ENCODE assay signal across 27 cellular contexts in genomic region chr7:122846591-122846990, GRCh38. TPM values are rescaled to one million over a fixed set of nuclear protein-coding genes. Genes with fewer than 3 reads are reported as not detected.
DNase-seq lines count a peak whose midpoint lies in the region; ATAC-seq, FAIRE-seq and TF ChIP-seq lines count a peak whose summit lies in the region.
"Had no signal": no experiment of that assay in that cellular context is flagged by ENCODE, and none has a peak within 500 bp of the region (broad histone marks: within the 10 kb centered on the region; RNA-seq: fewer than 3 reads in every experiment).

No MANE protein-coding gene starts in this region.

- no peak overlapping the region for H3K9ac ChIP-seq in MM.1S (ENCODE audit: low read length)
- H3K9ac ChIP-seq in SK-N-MC (ENCODE audit: insufficient read length): no peak overlapping the region
- H3K9ac ChIP-seq: BLaER1 treated with 17β-estradiol and CSF1 and Interleukin-3, amounts not matched to agents 10 nM and 100 nM; GM23248 had no signal

- H3K9me2 ChIP-seq in MM.1S (replicated peaks; ENCODE audit: insufficient read depth, low read length): no peaks in the 10 kb centered on the region

- no peaks in the 10 kb centered on the region for H3K36me3 Mint-ChIP-seq in activated naive CD4-positive, alpha-beta T cell treated with anti-CD3 and anti-CD28 coated beads for 36 hours (ENCODE audit: low read depth)
- H3K36me3 Mint-ChIP-seq: CD4-positive, alpha-beta memory T cell had no signal

- DNase-seq in left ventricle myocardium inferior (no peak), left cardiac atrium (no peak), MM.1S (peak; percentile 14), SK-N-MC (ENCODE audit: low read depth, low spot score) (peak; percentile 50), NCI-H345 (lab: John Stamatoyannopoulos, UW) (no peak), GM12891 (ENCODE audit: insufficient read length, low spot score) (no peak)
- DNase-seq in activated naive CD4-positive, alpha-beta T cell treated with anti-CD3 and anti-CD28 coated beads for 36 hours: no peak
- DNase-seq: AML-193; CD4-positive, alpha-beta memory T cell; DMS 273 treated with DMSO at 0.1 percent for 48 hours; DND-41; GM23248; H7; Kasumi-1; NCI-H1105 treated with DMSO at 0.1 percent for 48 hours; NCI-H146; NCI-H1930; NCI-H2107; NCI-H524; NCI-H774; SHP77; T-helper 17 cell had no signal

- H3K4me1 ChIP-seq in left ventricle myocardium inferior (peaks cover 68% of the 10 kb centered on the region), MM.1S (ENCODE audit: low read length) (peaks cover 11% of the 10 kb centered on the region; the same call in 1 of the 2 replicates)
- H3K4me1 ChIP-seq: BLaER1 treated with 17β-estradiol and CSF1 and Interleukin-3, amounts not matched to agents 10 nM and 100 nM had no signal

- H3K27me3 ChIP-seq in left ventricle myocardium inferior (ENCODE audit: low read depth) (no peaks in the 10 kb centered on the region), MM.1S (replicated peaks; ENCODE audit: insufficient read depth, low read length) (no peaks in the 10 kb centered on the region)
- H3K27me3 ChIP-seq: BLaER1 treated with 17β-estradiol and CSF1 and Interleukin-3, amounts not matched to agents 10 nM and 100 nM had no signal

- intact Hi-C loops in left ventricle myocardium inferior (cut with micrococcal nuclease) (no loop called here), left cardiac atrium (cut with DNase I) (no loop called here)
- intact Hi-C loops in activated naive CD4-positive, alpha-beta T cell treated with anti-CD3 and anti-CD28 coated beads for 36 hours (cut with micrococcal nuclease): no loop called here

- H3K36me3 ChIP-seq in left ventricle myocardium inferior (no peaks in the 10 kb centered on the region), MM.1S (replicated peaks; ENCODE audit: insufficient read depth, low read length) (no peaks in the 10 kb centered on the region), SK-N-MC (ENCODE audit: insufficient read depth, low read length) (peaks cover 4% of the 10 kb centered on the region; the same call in 1 of the 2 replicates)
- H3K36me3 ChIP-seq: BLaER1 treated with 17β-estradiol and CSF1 and Interleukin-3, amounts not matched to agents 10 nM and 100 nM had no signal

- no peak overlapping the region for H2AFZ ChIP-seq in MM.1S (ENCODE audit: low read length)
- H2AFZ ChIP-seq: GM23248 had no signal

- H4K20me1 ChIP-seq in MM.1S (ENCODE audit: insufficient read depth, low read length): no peaks in the 10 kb centered on the region
- H4K20me1 ChIP-seq: BLaER1 treated with 17β-estradiol and CSF1 and Interleukin-3, amounts not matched to agents 10 nM and 100 nM had no signal

- H3F3A ChIP-seq in MM.1S (ENCODE audit: insufficient read depth, low read length): no peaks in the 10 kb centered on the region

- H3K9me3 ChIP-seq in left ventricle myocardium inferior (replicated peaks) (no peaks in the 10 kb centered on the region), MM.1S (replicated peaks; ENCODE audit: insufficient read depth, low read length) (no peaks in the 10 kb centered on the region), SK-N-MC (ENCODE audit: low read depth, low read length) (no peaks in the 10 kb centered on the region)
- H3K9me3 ChIP-seq: BLaER1 treated with 17β-estradiol and CSF1 and Interleukin-3, amounts not matched to agents 10 nM and 100 nM had no signal

- no peak for ATAC-seq in left cardiac atrium
- ATAC-seq: K562, T-helper 17 cell had no signal

- peaks cover 1% of the 10 kb centered on the region for H3K27me3 Mint-ChIP-seq in activated naive CD4-positive, alpha-beta T cell treated with anti-CD3 and anti-CD28 coated beads for 36 hours (ENCODE audit: low read depth)
- H3K27me3 Mint-ChIP-seq: CD4-positive, alpha-beta memory T cell; T-helper 17 cell had no signal

- H3K4me3 ChIP-seq in left ventricle myocardium inferior (no peak overlapping the region), MM.1S (ENCODE audit: low read length) (no peak overlapping the region), SK-N-MC (0 out of 2 replicates have a peak overlapping the region, but pooled peaks have one; percentile 4)
- H3K4me3 ChIP-seq: BLaER1 treated with 17β-estradiol and CSF1 and Interleukin-3, amounts not matched to agents 10 nM and 100 nM; GM23248; K562 had no signal

- TF ChIP-seq CTCF in left ventricle myocardium inferior (IDR thresholded peaks at IDR 0.05; ENCODE audit: borderline replicate concordance) (no peak), MM.1S (IDR thresholded peaks at IDR 0.05; ENCODE audit: low read length) (no peak)

- H3K27ac ChIP-seq in left ventricle myocardium inferior (replicated peaks): peak overlapping the region; percentile 70
- H3K27ac ChIP-seq in MM.1S (ENCODE audit: low read length): no peak overlapping the region
- peak overlapping the region; percentile 66; the same call in 1 of the 2 replicates for H3K27ac ChIP-seq in SK-N-MC
- H3K27ac ChIP-seq: BLaER1 treated with 17β-estradiol and CSF1 and Interleukin-3, amounts not matched to agents 10 nM and 100 nM; GM23248; RWPE1 had no signal

- H3K4me2 ChIP-seq in MM.1S (ENCODE audit: low read depth, low read length): 0 out of 2 replicates have a peak overlapping the region, but pooled peaks have one; percentile 1
- H3K4me2 ChIP-seq: BLaER1 treated with 17β-estradiol and CSF1 and Interleukin-3, amounts not matched to agents 10 nM and 100 nM had no signal

- H3K4me1 Mint-ChIP-seq in activated naive CD4-positive, alpha-beta T cell treated with anti-CD3 and anti-CD28 coated beads for 36 hours (ENCODE audit: low read depth): no peaks in the 10 kb centered on the region
- H3K4me1 Mint-ChIP-seq: CD4-positive, alpha-beta memory T cell; T-helper 17 cell had no signal

- CTCF ChIA-PET in activated naive CD4-positive, alpha-beta T cell treated with anti-CD3 and anti-CD28 coated beads for 36 hours (lab: Charles Lee): no interaction called here

- H3K79me2 ChIP-seq in MM.1S (ENCODE audit: low read length): peaks cover 53% of the 10 kb centered on the region

- no peak for TF ChIP-seq POLR2A in GM12891 (IDR thresholded peaks at IDR 0.05; ENCODE audit: low read depth, low read length)

- no peak overlapping the region for H3K27ac Mint-ChIP-seq in activated naive CD4-positive, alpha-beta T cell treated with anti-CD3 and anti-CD28 coated beads for 36 hours
- H3K27ac Mint-ChIP-seq: CD4-positive, alpha-beta memory T cell; T-helper 17 cell had no signal

- no peak overlapping the region for H3K4me3 Mint-ChIP-seq in activated naive CD4-positive, alpha-beta T cell treated with anti-CD3 and anti-CD28 coated beads for 36 hours
- H3K4me3 Mint-ChIP-seq: CD4-positive, alpha-beta memory T cell; T-helper 17 cell had no signal

- peaks cover 1% of the 10 kb centered on the region for H3K9me3 Mint-ChIP-seq in activated naive CD4-positive, alpha-beta T cell treated with anti-CD3 and anti-CD28 coated beads for 36 hours

- no peak for FAIRE-seq in GM12891 (lab: Jason Lieb, UNC)
- FAIRE-seq: A204.1, HTR-8/SVneo, K562 had no signal

TF ChIP-seq in GM12891, 5 proteins besides CTCF, POLR2A, EP300 and RAD21:
- no peak for TF ChIP-seq SPI1 (IDR thresholded peaks at IDR 0.05; ENCODE audit: low read depth, low read length)
- no peak for TF ChIP-seq POU2F2 (IDR thresholded peaks at IDR 0.05; ENCODE audit: low read depth, low read length)
- TF ChIP-seq POLR2AphosphoS5 (IDR thresholded peaks at IDR 0.05; ENCODE audit: low read depth, low read length): no peak
- no peak for TF ChIP-seq PAX5 (IDR thresholded peaks at IDR 0.05; ENCODE audit: insufficient read depth, low read length, severe bottlenecking)
- TF ChIP-seq TAF1 (IDR thresholded peaks at IDR 0.05; ENCODE audit: low read depth, low read length): no peak

RNA-seq across cellular contexts. Expression of gene CADPS2, which starts 39.7 kb away (rescaled TPM):
- total RNA-seq in left ventricle myocardium inferior (11.9 TPM), left cardiac atrium (10 to 100 TPM; 11.5 to 14.4 TPM)
- total RNA-seq in activated naive CD4-positive, alpha-beta T cell treated with anti-CD3 and anti-CD28 coated beads for 36 hours: not detected
- polyA plus RNA-seq in GM12891 (2012; ENCODE audit: low read depth, missing spikeins): 0.03 TPM
- total RNA-seq: CD4-positive, alpha-beta memory T cell; T-helper 17 cell had no signal
- polyA plus RNA-seq: CD4-positive, alpha-beta memory T cell had no signal

Comparison
In these comparisons a context has a peak if more than half of its experiments do, and no peak if none do; other contexts are left out.
1. DNase-seq: peak in MM.1S (single experiment) and SK-N-MC (single experiment); none in left ventricle myocardium inferior (single experiment), left cardiac atrium (single experiment), NCI-H345 (single experiment), activated naive CD4-positive, alpha-beta T cell treated with anti-CD3 and anti-CD28 coated beads for 36 hours (single experiment) and GM12891 (single experiment).
2. RNA of gene CADPS2, which starts 39.7 kb away (total RNA-seq): 11.5 to 14.4 TPM in left cardiac atrium and 11.9 TPM in left ventricle myocardium inferior (single experiment); not detected in activated naive CD4-positive, alpha-beta T cell treated with anti-CD3 and anti-CD28 coated beads for 36 hours; every median in the first group is over 10 times any median in the second.